ENCODE assay signal across 1 cellular context in the genomic region with DNA sequence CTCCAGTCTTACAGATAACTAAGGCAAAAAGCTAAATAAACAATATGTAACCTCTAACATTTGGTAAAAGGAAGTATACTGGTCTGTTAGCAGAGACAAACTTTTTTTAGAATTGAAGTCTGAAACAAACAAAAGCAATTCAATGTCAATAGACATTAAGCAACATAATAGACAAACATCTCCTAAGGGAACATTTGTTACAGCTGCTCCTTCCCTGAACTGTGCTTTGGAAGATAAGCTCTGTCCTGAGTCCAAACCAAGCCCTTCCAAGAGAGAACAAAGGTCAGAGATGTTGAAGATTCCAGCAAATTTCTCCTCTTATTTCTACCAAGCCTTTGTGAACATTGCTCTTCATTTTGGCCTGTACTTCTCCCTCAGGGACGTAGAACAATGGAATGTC.
A peak's percentile ranks its signal among the peaks of the same experiment; 100 is the strongest.
TF ChIP-seq lines count a peak whose summit lies in the region.

No MANE protein-coding gene starts in this region.

TF ChIP-seq in HepG2, 621 proteins besides CTCF, POLR2A, EP300 and RAD21:
- TF ChIP-seq ZNF251 (CRISPR knock-in tag; IDR thresholded peaks at IDR 0.05) (no peak), RBAK (CRISPR knock-in tag; IDR thresholded peaks at IDR 0.05) (peak; percentile 61; the same call in 1 of the 2 replicates), ESRRA (CRISPR knock-in tag; IDR thresholded peaks at IDR 0.05; ENCODE audit: low read depth) (no peak)
